ENCODE assay signal across 8 cellular contexts in genomic region chr3:172040976-172041963, GRCh38. TPM values are rescaled to one million over a fixed set of nuclear protein-coding genes. Genes with fewer than 3 reads are reported as not detected.
DNase-seq lines count a peak whose midpoint lies in the region; ATAC-seq and TF ChIP-seq lines count a peak whose summit lies in the region.

No MANE protein-coding gene starts in this region.

- peak overlapping the region; percentile 89 for H3K27ac ChIP-seq in neural progenitor cell

- no peaks in the 10 kb centered on the region for H3F3A ChIP-seq in neural progenitor cell (ENCODE audit: low read depth)

- CTCF ChIA-PET in activated CD4-positive, alpha-beta T cell treated with anti-CD3 and anti-CD28 coated beads, Interleukin-2, amount 10 ng/mL, durations not matched to agents 7 days and 5 days (lab: Charles Lee) = interaction anchor here (0.6 to 1.8 kb wide), 7 partner anchors 10 to 632 kb away, joined by 3 to 5 read pairs (median 4); no protein-coding TSS in a partner anchor

- no peaks in the 10 kb centered on the region for H3K36me3 ChIP-seq in neural progenitor cell

- peaks cover 3% of the 10 kb centered on the region for H3K36me3 Mint-ChIP-seq in activated CD4-positive, alpha-beta T cell treated with anti-CD3 and anti-CD28 coated beads, Interleukin-2, amount 10 ng/mL, durations not matched to agents 7 days and 5 days (ENCODE audit: low read depth)
- peaks cover 13% of the 10 kb centered on the region for H3K36me3 Mint-ChIP-seq in neural progenitor cell

- no peaks in the 10 kb centered on the region for H3K9me3 ChIP-seq in neural progenitor cell (ENCODE audit: low read depth)

- H3K4me2 ChIP-seq in neural progenitor cell = peak overlapping the region; percentile 80

- peak overlapping the region; percentile 88 for H3K9ac ChIP-seq in neural progenitor cell

- peaks cover 4% of the 10 kb centered on the region for H3K27me3 Mint-ChIP-seq in activated CD4-positive, alpha-beta T cell treated with anti-CD3 and anti-CD28 coated beads, Interleukin-2, amount 10 ng/mL, durations not matched to agents 7 days and 5 days
- H3K27me3 Mint-ChIP-seq in neural progenitor cell (ENCODE audit: insufficient read depth, low read depth) = peaks cover 6% of the 10 kb centered on the region

- peaks cover 36% of the 10 kb centered on the region for H4K20me1 ChIP-seq in neural progenitor cell (ENCODE audit: low read depth)

- peaks cover 15% of the 10 kb centered on the region for H3K4me1 Mint-ChIP-seq in activated CD4-positive, alpha-beta T cell treated with anti-CD3 and anti-CD28 coated beads, Interleukin-2, amount 10 ng/mL, durations not matched to agents 7 days and 5 days
- peaks cover 58% of the 10 kb centered on the region for H3K4me1 Mint-ChIP-seq in neural progenitor cell

- POLR2A ChIA-PET in activated CD4-positive, alpha-beta T cell treated with anti-CD3 and anti-CD28 coated beads, Interleukin-2, amount 10 ng/mL, durations not matched to agents 7 days and 5 days (lab: Charles Lee) = no interaction called here

- H3K27ac Mint-ChIP-seq in activated CD4-positive, alpha-beta T cell treated with anti-CD3 and anti-CD28 coated beads, Interleukin-2, amount 10 ng/mL, durations not matched to agents 7 days and 5 days = peak overlapping the region; percentile 74
- peak overlapping the region; percentile 88 for H3K27ac Mint-ChIP-seq in neural progenitor cell

- no peaks in the 10 kb centered on the region for H3K9me3 Mint-ChIP-seq in activated CD4-positive, alpha-beta T cell treated with anti-CD3 and anti-CD28 coated beads, Interleukin-2, amount 10 ng/mL, durations not matched to agents 7 days and 5 days
- H3K9me3 Mint-ChIP-seq in neural progenitor cell = no peaks in the 10 kb centered on the region

- DNase-seq in activated CD4-positive, alpha-beta T cell treated with anti-CD3 and anti-CD28 coated beads, Interleukin-2, amount 10 ng/mL, durations not matched to agents 7 days and 5 days = no peak
- no peak for DNase-seq in activated CD4-positive, alpha-beta T cell treated with anti-CD3 and anti-CD28 coated beads for 4 hours
- DNase-seq in SK-N-DZ (ENCODE audit: low spot score) = peak; percentile 34
- peak; percentile 62 for DNase-seq in fibroblast of gingiva (ENCODE audit: low read depth)
- peak; percentile 43 for DNase-seq in neural progenitor cell (ENCODE audit: low spot score)
- DNase-seq in NCI-H1417 treated with DMSO at 0.1 percent for 48 hours (lab: John Stamatoyannopoulos, UW) = no peak
- DNase-seq in inferior parietal cortex (ENCODE audit: extremely low spot score) = no peak

- peak overlapping the region; percentile 61 for H3K4me3 Mint-ChIP-seq in activated CD4-positive, alpha-beta T cell treated with anti-CD3 and anti-CD28 coated beads, Interleukin-2, amount 10 ng/mL, durations not matched to agents 7 days and 5 days
- peak overlapping the region; percentile 96 for H3K4me3 Mint-ChIP-seq in neural progenitor cell

- peaks cover 20% of the 10 kb centered on the region for H3K4me1 ChIP-seq in neural progenitor cell

- no peak overlapping the region for H2AFZ ChIP-seq in neural progenitor cell (replicated peaks)

- H3K4me3 ChIP-seq in neural progenitor cell = peak overlapping the region; percentile 83

- no peak for TF ChIP-seq CTCF in neural progenitor cell (IDR thresholded peaks at IDR 0.05)

- no peaks in the 10 kb centered on the region for H3K27me3 ChIP-seq in neural progenitor cell

- no peak for ATAC-seq in GM18511 (IDR thresholded peaks at IDR 0.05; ENCODE audit: unreplicated experiment)

- peaks cover 67% of the 10 kb centered on the region for H3K79me2 ChIP-seq in neural progenitor cell (ENCODE audit: low read depth)

RNA-seq across cellular contexts. Expression of gene FNDC3B, which starts 1.9 kb away (rescaled TPM):
- 10 to 100 TPM; 13.4 to 15.3 TPM for total RNA-seq in activated CD4-positive, alpha-beta T cell treated with anti-CD3 and anti-CD28 coated beads, Interleukin-2, amount 10 ng/mL, durations not matched to agents 7 days and 5 days
- 6.7 and 7.4 TPM in 2 replicates for polyA plus RNA-seq in SK-N-DZ (2014; cell fraction: cytosol; rRNA removed)
- 6.4 and 8.8 TPM in 2 replicates for polyA plus RNA-seq in SK-N-DZ (2014; cell fraction: nucleus; rRNA removed)
- total RNA-seq in neural progenitor cell (ENCODE audit: low replicate concordance) = 29.5 and 33.9 TPM in 2 replicates

Comparison
In these comparisons a context has a peak if more than half of its experiments do, and no peak if none do; other contexts are left out.
1. DNase-seq: peak in SK-N-DZ (single experiment), fibroblast of gingiva (single experiment) and neural progenitor cell (single experiment); none in activated CD4-positive, alpha-beta T cell treated with anti-CD3 and anti-CD28 coated beads, Interleukin-2, amount 10 ng/mL, durations not matched to agents 7 days and 5 days (single experiment), activated CD4-positive, alpha-beta T cell treated with anti-CD3 and anti-CD28 coated beads for 4 hours (0 of 2), NCI-H1417 treated with DMSO at 0.1 percent for 48 hours (single experiment) and inferior parietal cortex (single experiment).